ENCODE assay signal across 12 cellular contexts in genomic region chr7:132783824-132784223, GRCh38.
A peak's percentile ranks its signal among the peaks of the same experiment; 100 is the strongest.
DNase-seq lines count a peak whose midpoint lies in the region; ATAC-seq, FAIRE-seq and TF ChIP-seq lines count a peak whose summit lies in the region.
"Had no signal": no experiment of that assay in that cellular context is flagged by ENCODE, and none has a peak within 500 bp of the region (broad histone marks: within the 10 kb centered on the region; RNA-seq: fewer than 3 reads in every experiment).

No MANE protein-coding gene starts in this region.

- CTCF ChIA-PET in WTC11 (lab: Charles Lee), result no interaction called here

- H3K27me3 ChIP-seq in keratinocyte (ENCODE audit: control insufficient read depth, extremely low read depth, insufficient read depth, low read length) (no peaks in the 10 kb centered on the region), H9 (ENCODE audit: insufficient read depth, low read length) (no peaks in the 10 kb centered on the region)
- H3K27me3 ChIP-seq: upper lobe of left lung had no signal

- H3K23ac ChIP-seq in H9 (ENCODE audit: insufficient read length, low read depth, low read length), result no peak overlapping the region

- H3K4me3 ChIP-seq in AG10803 (ENCODE audit: low read length), result no peak overlapping the region
- H3K4me3 ChIP-seq in keratinocyte (ENCODE audit: control insufficient read depth in 2 of 3, extremely low read depth in 1 of 3, insufficient read depth in 2 of 3, low read depth in 1 of 3, low read length in 3 of 3), result no peak overlapping the region
- H3K4me3 ChIP-seq: upper lobe of left lung had no signal

- no peak overlapping the region for H3K4me3 Mint-ChIP-seq in WTC11
- H3K4me3 Mint-ChIP-seq in H9, result no peak overlapping the region

- H3K36me3 Mint-ChIP-seq in WTC11 (peaks cover 19% of the 10 kb centered on the region), H9 (ENCODE audit: insufficient read depth in 1 of 3, low read depth in 3 of 3) (peaks cover 3 to 21% (median 17%) of the 10 kb centered on the region in 3 experiments; a peak in 5 of 7 replicates)

- H2BK5ac ChIP-seq in H9 (ENCODE audit: insufficient read length, low read length), result no peak overlapping the region

- H3K56ac ChIP-seq in H9 (ENCODE audit: insufficient read length, low read depth, low read length), result no peak overlapping the region

- H3K9ac ChIP-seq in keratinocyte (ENCODE audit: control insufficient read depth, extremely low read depth, insufficient read depth, low read length) (no peak overlapping the region), H9 (ENCODE audit: extremely low read depth, insufficient read length, low read length) (no peak overlapping the region)

- dilution Hi-C loops in keratinocyte (cut with MboI; ENCODE audit: extremely low pct_ligation_motif_present, low sequenced_read_pairs), result no loop called here

- no peak overlapping the region for H4K8ac ChIP-seq in H9 (replicated peaks; ENCODE audit: insufficient read length, low read depth, low read length)

- H3T11ph ChIP-seq in H9 (ENCODE audit: low read length), result no peak overlapping the region

- no peak overlapping the region for H2BK120ac ChIP-seq in H9 (ENCODE audit: low read depth, low read length, poor library complexity, severe bottlenecking)

- H3K4me1 ChIP-seq in keratinocyte (ENCODE audit: control insufficient read depth, extremely low read depth, insufficient read depth, low read length) (peaks cover 9% of the 10 kb centered on the region), H9 (ENCODE audit: insufficient read depth, low read length) (no peaks in the 10 kb centered on the region)
- H3K4me1 ChIP-seq: upper lobe of left lung had no signal

- H3K79me2 ChIP-seq in keratinocyte (ENCODE audit: control insufficient read depth, insufficient read depth, low read length) (no peaks in the 10 kb centered on the region), H9 (ENCODE audit: insufficient read depth, low read length) (no peaks in the 10 kb centered on the region)

- no peaks in the 10 kb centered on the region for H3K23me2 ChIP-seq in H9 (ENCODE audit: insufficient read length, low read depth, low read length, poor library complexity, severe bottlenecking)

- no peak overlapping the region for H3K27ac ChIP-seq in keratinocyte (ENCODE audit: control insufficient read depth, insufficient read depth, low read length)
- no peak overlapping the region for H3K27ac ChIP-seq in H9 (ENCODE audit: insufficient read length, low read depth, low read length)
- H3K27ac ChIP-seq: upper lobe of left lung had no signal

- no peak overlapping the region for H2AK5ac ChIP-seq in H9 (ENCODE audit: insufficient read length, low read length)

- no peak overlapping the region for H2BK12ac ChIP-seq in H9 (ENCODE audit: insufficient read length, low read depth, low read length)

- DNase-seq in AG10803 (ENCODE audit: low read depth) (peak; percentile 79), HT1080 (ENCODE audit: low read depth) (peak; percentile 95), WTC11 (ENCODE audit: low spot score) (no peak), keratinocyte (ENCODE audit: low read depth, low spot score) (peak; percentile 23), H9 (no peak), nucleus accumbens (lab: John Stamatoyannopoulos, UW) (no peak), medulla oblongata (ENCODE audit: extremely low spot score) (no peak)
- DNase-seq in activated CD4-positive, alpha-beta T cell treated with anti-CD3 and anti-CD28 coated beads, Interleukin-2, amount 50 U/mL, for 48 hours, result no peak
- DNase-seq: anterior cingulate cortex, SIG-M5, upper lobe of left lung had no signal

- no peak overlapping the region for H4K91ac ChIP-seq in H9 (ENCODE audit: insufficient read length, low read depth, low read length)

- peak overlapping the region; percentile 4; the same call in 1 of the 2 replicates for H3K27ac Mint-ChIP-seq in WTC11
- 0 out of 7 replicates have a peak overlapping the region, but pooled peaks of 1 of the 3 experiments have one; percentile 32 for H3K27ac Mint-ChIP-seq in H9

- H2BK15ac ChIP-seq in H9 (ENCODE audit: low read depth, low read length), result no peak overlapping the region

- H3K4me2 ChIP-seq in keratinocyte (ENCODE audit: control insufficient read depth, extremely low read depth, insufficient read depth, low read depth, low read length), result peak overlapping the region; percentile 6
- no peak overlapping the region for H3K4me2 ChIP-seq in H9 (ENCODE audit: insufficient read depth, insufficient read length, low read length)

- H3K79me1 ChIP-seq in H9 (ENCODE audit: insufficient read depth, low read depth, low read length, poor library complexity, severe bottlenecking), result no peaks in the 10 kb centered on the region

- POLR2A ChIA-PET in WTC11 (lab: Charles Lee), result no interaction called here

- H4K5ac ChIP-seq in H9 (ENCODE audit: insufficient read length, low read depth, low read length), result no peak overlapping the region

- no peak for FAIRE-seq in keratinocyte (lab: Jason Lieb, UNC)
- FAIRE-seq: G401.6 had no signal

- H2BK20ac ChIP-seq in H9 (ENCODE audit: low read depth, low read length, poor library complexity, severe bottlenecking), result no peak overlapping the region

- H3K4me1 Mint-ChIP-seq in WTC11 (no peaks in the 10 kb centered on the region; the same call in none of the 2 replicates), H9 (peaks cover 8 to 11% of the 10 kb centered on the region in 2 experiments)

- H3K14ac ChIP-seq in H9 (ENCODE audit: insufficient read depth, low read length), result no peak overlapping the region

- no peaks in the 10 kb centered on the region for H3K9me3 ChIP-seq in keratinocyte (ENCODE audit: control insufficient read depth, low read depth, low read length)
- no peaks in the 10 kb centered on the region for H3K9me3 ChIP-seq in H9 (ENCODE audit: control insufficient read depth, low read depth, low read length)
- H3K9me3 ChIP-seq: upper lobe of left lung had no signal

- H3K9me1 ChIP-seq in keratinocyte (ENCODE audit: control insufficient read depth, extremely low read depth, insufficient read depth, low read length), result no peaks in the 10 kb centered on the region

- H3K9me3 Mint-ChIP-seq in WTC11 (no peaks in the 10 kb centered on the region), H9 (no peaks in the 10 kb centered on the region)

- no peaks in the 10 kb centered on the region for H4K20me1 ChIP-seq in keratinocyte (ENCODE audit: control insufficient read depth, extremely low read depth, insufficient read depth, low read length)
- H4K20me1 ChIP-seq in H9 (ENCODE audit: control insufficient read depth, insufficient read depth, insufficient read length), result no peaks in the 10 kb centered on the region

- TF ChIP-seq CTCF in AG10803 (conservative IDR thresholded peaks at IDR 0.05; ENCODE audit: low read length) (no peak), WTC11 (IDR thresholded peaks at IDR 0.05) (no peak), keratinocyte (optimal IDR thresholded peaks at IDR 0.05 in 1 of 3, IDR thresholded peaks at IDR 0.05 in 1 of 3, conservative IDR thresholded peaks at IDR 0.05 in 1 of 3; ENCODE audit: extremely low read depth in 1 of 3, insufficient read depth in 2 of 3, low read length in 3 of 3) (no peak), H9 (conservative IDR thresholded peaks at IDR 0.05) (no peak)

- H3K27me3 Mint-ChIP-seq in WTC11 (ENCODE audit: low read depth), result no peaks in the 10 kb centered on the region
- no peaks in the 10 kb centered on the region for H3K27me3 Mint-ChIP-seq in H9 (ENCODE audit: low read depth)

- H3K36me3 ChIP-seq in keratinocyte (ENCODE audit: control insufficient read depth in 2 of 2, extremely low read depth in 1 of 2, insufficient read depth in 2 of 2, low read length in 2 of 2), result peaks cover 0 to 2% of the 10 kb centered on the region in 2 experiments

- H2AFZ ChIP-seq in keratinocyte (ENCODE audit: control insufficient read depth, low read length), result no peak overlapping the region
- H2AFZ ChIP-seq in H9 (ENCODE audit: low read length), result no peak overlapping the region

- ATAC-seq in WTC11, result no peak

- H3K18ac ChIP-seq in H9 (ENCODE audit: insufficient read length, low read depth, low read length), result no peak overlapping the region

- no peak overlapping the region for H3K4ac ChIP-seq in H9 (ENCODE audit: low read depth, low read length)

- no CpG with 5 or more reads among the region's 8 CpGs for WGBS in H9 (ENCODE audit: extremely low coverage, insufficient read length, low lambda C conversion rate)

TF ChIP-seq in WTC11, 78 proteins besides CTCF, POLR2A, EP300 and RAD21 (continues in another document):
- TF ChIP-seq, protein P1, sequence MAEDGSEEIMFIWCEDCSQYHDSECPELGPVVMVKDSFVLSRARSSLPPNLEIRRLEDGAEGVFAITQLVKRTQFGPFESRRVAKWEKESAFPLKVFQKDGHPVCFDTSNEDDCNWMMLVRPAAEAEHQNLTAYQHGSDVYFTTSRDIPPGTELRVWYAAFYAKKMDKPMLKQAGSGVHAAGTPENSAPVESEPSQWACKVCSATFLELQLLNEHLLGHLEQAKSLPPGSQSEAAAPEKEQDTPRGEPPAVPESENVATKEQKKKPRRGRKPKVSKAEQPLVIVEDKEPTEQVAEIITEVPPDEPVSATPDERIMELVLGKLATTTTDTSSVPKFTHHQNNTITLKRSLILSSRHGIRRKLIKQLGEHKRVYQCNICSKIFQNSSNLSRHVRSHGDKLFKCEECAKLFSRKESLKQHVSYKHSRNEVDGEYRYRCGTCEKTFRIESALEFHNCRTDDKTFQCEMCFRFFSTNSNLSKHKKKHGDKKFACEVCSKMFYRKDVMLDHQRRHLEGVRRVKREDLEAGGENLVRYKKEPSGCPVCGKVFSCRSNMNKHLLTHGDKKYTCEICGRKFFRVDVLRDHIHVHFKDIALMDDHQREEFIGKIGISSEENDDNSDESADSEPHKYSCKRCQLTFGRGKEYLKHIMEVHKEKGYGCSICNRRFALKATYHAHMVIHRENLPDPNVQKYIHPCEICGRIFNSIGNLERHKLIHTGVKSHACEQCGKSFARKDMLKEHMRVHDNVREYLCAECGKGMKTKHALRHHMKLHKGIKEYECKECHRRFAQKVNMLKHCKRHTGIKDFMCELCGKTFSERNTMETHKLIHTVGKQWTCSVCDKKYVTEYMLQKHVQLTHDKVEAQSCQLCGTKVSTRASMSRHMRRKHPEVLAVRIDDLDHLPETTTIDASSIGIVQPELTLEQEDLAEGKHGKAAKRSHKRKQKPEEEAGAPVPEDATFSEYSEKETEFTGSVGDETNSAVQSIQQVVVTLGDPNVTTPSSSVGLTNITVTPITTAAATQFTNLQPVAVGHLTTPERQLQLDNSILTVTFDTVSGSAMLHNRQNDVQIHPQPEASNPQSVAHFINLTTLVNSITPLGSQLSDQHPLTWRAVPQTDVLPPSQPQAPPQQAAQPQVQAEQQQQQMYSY (CRISPR knock-in tag; IDR thresholded peaks at IDR 0.05), result no peak

Comparison
In these comparisons a context has a peak if more than half of its experiments do, and no peak if none do; other contexts are left out.
1. DNase-seq: peak in AG10803 (single experiment), HT1080 (single experiment) and keratinocyte (single experiment); none in WTC11 (single experiment), H9 (single experiment), nucleus accumbens (0 of 56), activated CD4-positive, alpha-beta T cell treated with anti-CD3 and anti-CD28 coated beads, Interleukin-2, amount 50 U/mL, for 48 hours (0 of 2) and medulla oblongata (single experiment).